In genomic region chr12:131928080-131928764, GRCh38 we compare ENCODE assay signal across 8 cellular contexts. TPM values are rescaled to one million over a fixed set of nuclear protein-coding genes. Genes with fewer than 3 reads are reported as not detected.
DNase-seq lines count a peak whose midpoint lies in the region; ATAC-seq and TF ChIP-seq lines count a peak whose summit lies in the region.

No MANE protein-coding gene starts in this region.

- TF ChIP-seq CTCF in WI38 (IDR thresholded peaks at IDR 0.05; ENCODE audit: low read depth, low read length) (no peak), gastrocnemius medialis (IDR thresholded peaks at IDR 0.05 in 4 of 5, conservative IDR thresholded peaks at IDR 0.05 in 1 of 5) (no peak)

- ATAC-seq in HG02642 (IDR thresholded peaks at IDR 0.05; ENCODE audit: poor library complexity, unreplicated experiment) = peak; percentile 1
- peak; percentile 29 for ATAC-seq in Right ventricle myocardium superior (ENCODE audit: poor library complexity)
- peak; percentile 6 to 12 for ATAC-seq in gastrocnemius medialis
- no peak for ATAC-seq in HG02623 (IDR thresholded peaks at IDR 0.05; ENCODE audit: unreplicated experiment)

- peak overlapping the region; percentile 80 to 93 (median 92) for H3K27ac ChIP-seq in gastrocnemius medialis

- DNase-seq in ELF-1 (ENCODE audit: low read depth, low spot score) = peak; percentile 62
- peak; percentile 66 for DNase-seq in Right ventricle myocardium superior
- no peak for DNase-seq in gastrocnemius medialis
- DNase-seq in globus pallidus (ENCODE audit: low spot score) = no peak
- no peak for DNase-seq in AG08396 (ENCODE audit: low spot score)

- H3K4me3 ChIP-seq in WI38 (ENCODE audit: low read depth, low read length) = peak overlapping the region; percentile 61
- H3K4me3 ChIP-seq in gastrocnemius medialis = peak overlapping the region; percentile 76 to 100 (median 94)

- no peaks in the 10 kb centered on the region for H3K27me3 ChIP-seq in gastrocnemius medialis

- no peaks in the 10 kb centered on the region for H3K9me3 ChIP-seq in gastrocnemius medialis

- peaks cover 10 to 11% of the 10 kb centered on the region in 2 donors for H3K4me1 ChIP-seq in gastrocnemius medialis

- intact Hi-C loops in Right ventricle myocardium superior (cut with DNase I) (no loop called here), gastrocnemius medialis (cut with DNase I; ENCODE audit: low total_unique reads) (loop anchor here (10.0 kb wide), 1 partner anchor 217 kb away; the partner anchor contains the start of genes DDX51 and NOC4L)

- in situ Hi-C loops in gastrocnemius medialis (cut with MboI; ENCODE audit: low sequenced_read_pairs in 4 of 4) = no loop called here

- H3K36me3 ChIP-seq in gastrocnemius medialis = peaks cover 0 to 15% of the 10 kb centered on the region in 2 donors

- no peak for TF ChIP-seq POLR2A in gastrocnemius medialis (IDR thresholded peaks at IDR 0.05)

RNA-seq across cellular contexts. Expression of gene PUS1, which starts 0.9 kb away (rescaled TPM):
- 5.8 TPM for total RNA-seq in Right ventricle myocardium superior
- 10 to 100 TPM; 10.4 to 29.0 (median 12.2) TPM for total RNA-seq in gastrocnemius medialis

RNA-seq across cellular contexts. Expression of gene EP400, which starts 21.5 kb away (rescaled TPM):
- total RNA-seq in Right ventricle myocardium superior (12.3 TPM), gastrocnemius medialis (10 to 100 TPM; 11.9 to 17.4 (median 15.0) TPM)

RNA-seq across cellular contexts. Expression of gene ULK1, which starts 33.8 kb away (rescaled TPM):
- total RNA-seq in Right ventricle myocardium superior (49.8 TPM), gastrocnemius medialis (10 to 100 TPM; 27.9 to 81.2 (median 48.6) TPM)

Comparison
In these comparisons a context has a peak if more than half of its experiments do, and no peak if none do; other contexts are left out.
1. DNase-seq: peak in ELF-1 (single experiment) and Right ventricle myocardium superior (single experiment); none in gastrocnemius medialis (0 of 2), globus pallidus (single experiment) and AG08396 (single experiment).